ENCODE assay signal across 8 cellular contexts in the genomic region with DNA sequence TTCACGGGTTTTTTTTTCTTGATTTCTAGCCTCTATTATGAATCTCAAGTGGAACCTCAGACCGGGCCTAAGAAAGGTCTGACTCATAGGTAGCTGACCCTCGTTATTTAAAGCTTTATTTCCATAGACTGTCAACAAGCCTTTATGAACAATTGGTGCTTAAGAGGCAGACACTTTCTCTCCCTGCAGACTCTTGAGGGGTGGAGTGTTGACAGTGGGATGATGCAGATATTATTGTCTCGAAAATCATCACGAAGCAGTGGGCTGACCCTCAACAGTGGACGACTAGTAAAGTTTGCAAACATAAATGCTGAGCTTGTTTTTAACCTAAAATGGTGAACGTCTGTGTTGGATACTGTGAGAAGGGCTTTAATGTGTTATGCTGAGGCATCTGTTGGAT. TPM values are rescaled to one million over a fixed set of nuclear protein-coding genes. Genes with fewer than 3 reads are reported as not detected.
DNase-seq lines count a peak whose midpoint lies in the region; ATAC-seq and TF ChIP-seq lines count a peak whose summit lies in the region.

No MANE protein-coding gene starts in this region.

- peaks cover 5% of the 10 kb centered on the region for H3K36me3 ChIP-seq in breast epithelium
- no peaks in the 10 kb centered on the region for H3K36me3 ChIP-seq in ovary

- intact Hi-C loops in breast epithelium (cut with DNase I; ENCODE audit: low total_unique reads) = loop anchor here (5.0 kb wide), 1 partner anchor 1315 kb away; no protein-coding TSS in a partner anchor
- intact Hi-C loops in ovary (cut with DNase I) = no loop called here
- intact Hi-C loops in left colon (cut with DNase I, micrococcal nuclease) = no loop called here

- H3K27ac ChIP-seq in breast epithelium = peak overlapping the region; percentile 91 to 94
- H3K27ac ChIP-seq in ovary = peak overlapping the region in 1 of 2 donors; percentile 82

- ATAC-seq in HG03442 (IDR thresholded peaks at IDR 0.05; ENCODE audit: unreplicated experiment) = peak; percentile 30
- ATAC-seq in left colon = no peak

- no peak for DNase-seq in GM12864 (ENCODE audit: low read depth)
- DNase-seq in breast epithelium (ENCODE audit: low spot score in 2 of 2) = no peak
- DNase-seq in ovary = no peak
- DNase-seq in left colon = no peak
- DNase-seq in hippocampal formation (lab: John Stamatoyannopoulos, UW) = no peak
- DNase-seq in stimulated activated CD4-positive, alpha-beta T cell treated with anti-CD3 and anti-CD28 coated beads, Interleukin-2, amount 100 ng/mL, for 24 hours = no peak
- DNase-seq in NCI-H1105 treated with DMSO at 0.1 percent for 48 hours (lab: John Stamatoyannopoulos, UW) = no peak

- H3K4me1 ChIP-seq in breast epithelium (peaks cover 0 to 9% of the 10 kb centered on the region in 2 donors), ovary (ENCODE audit: insufficient read depth) (peaks cover 16% of the 10 kb centered on the region)

- TF ChIP-seq POLR2A in breast epithelium (IDR thresholded peaks at IDR 0.05) = no peak
- TF ChIP-seq POLR2A in ovary (IDR thresholded peaks at IDR 0.05) = no peak

- H3K27me3 ChIP-seq in breast epithelium (no peaks in the 10 kb centered on the region), ovary (no peaks in the 10 kb centered on the region)

- TF ChIP-seq CTCF in GM12864 (IDR thresholded peaks at IDR 0.05; ENCODE audit: low read depth, low read length, missing control alignments) = no peak
- TF ChIP-seq CTCF in breast epithelium (IDR thresholded peaks at IDR 0.05) = no peak
- no peak for TF ChIP-seq CTCF in ovary (IDR thresholded peaks at IDR 0.05)

- 9 to 15% (median 10%) methylated on average over 7 of the region's 7 CpGs for WGBS in ovary, 3 donors

- TF ChIP-seq EP300 in ovary (IDR thresholded peaks at IDR 0.05) = no peak

- H3K9me3 ChIP-seq in breast epithelium (no peaks in the 10 kb centered on the region), ovary (no peaks in the 10 kb centered on the region)

- peak overlapping the region; percentile 95 for H3K4me3 ChIP-seq in GM12864 (ENCODE audit: low read depth, low read length)
- H3K4me3 ChIP-seq in breast epithelium = peak overlapping the region; percentile 79 to 98 (median 95)
- peak overlapping the region; percentile 53 for H3K4me3 ChIP-seq in ovary

RNA-seq across cellular contexts. Expression of a gene that starts 1.8 kb away (rescaled TPM):
- total RNA-seq in breast epithelium (10 to 100 TPM; 39.3 to 70.4 (median 42.2) TPM), ovary (100 to 1,000 TPM in 1 of 7 donors, 10 to 100 TPM in 6; 27.8 to 102 (median 84.5) TPM), left colon (10 to 100 TPM; 77.9 to 83.6 TPM)
- 10 to 100 TPM; 12.6 to 19.0 TPM for polyA plus RNA-seq in ovary

RNA-seq across cellular contexts. Expression of a gene that starts 48.9 kb away (rescaled TPM):
- 10 to 100 TPM; 18.0 to 24.9 (median 18.7) TPM for total RNA-seq in breast epithelium
- 10 to 100 TPM; 13.9 to 35.2 (median 25.6) TPM for total RNA-seq in ovary
- polyA plus RNA-seq in ovary = 10 to 100 TPM; 15.0 to 31.6 TPM
- total RNA-seq in left colon = 10 to 100 TPM; 33.5 to 36.3 TPM

RNA-seq across cellular contexts. Expression of a gene that starts 53.1 kb away (rescaled TPM):
- 1 to 10 TPM; 1.6 to 7.8 (median 4.9) TPM for total RNA-seq in breast epithelium
- total RNA-seq in ovary = 1 to 10 TPM in 6 of 7 donors, under 1 TPM in 1; 0.92 to 4.1 (median 3.6) TPM
- polyA plus RNA-seq in ovary = 1 to 10 TPM; 3.7 to 3.9 TPM
- 1 to 10 TPM; 1.3 to 1.7 TPM for total RNA-seq in left colon
